ENCODE assay signal across 10 cellular contexts in the genomic region with DNA sequence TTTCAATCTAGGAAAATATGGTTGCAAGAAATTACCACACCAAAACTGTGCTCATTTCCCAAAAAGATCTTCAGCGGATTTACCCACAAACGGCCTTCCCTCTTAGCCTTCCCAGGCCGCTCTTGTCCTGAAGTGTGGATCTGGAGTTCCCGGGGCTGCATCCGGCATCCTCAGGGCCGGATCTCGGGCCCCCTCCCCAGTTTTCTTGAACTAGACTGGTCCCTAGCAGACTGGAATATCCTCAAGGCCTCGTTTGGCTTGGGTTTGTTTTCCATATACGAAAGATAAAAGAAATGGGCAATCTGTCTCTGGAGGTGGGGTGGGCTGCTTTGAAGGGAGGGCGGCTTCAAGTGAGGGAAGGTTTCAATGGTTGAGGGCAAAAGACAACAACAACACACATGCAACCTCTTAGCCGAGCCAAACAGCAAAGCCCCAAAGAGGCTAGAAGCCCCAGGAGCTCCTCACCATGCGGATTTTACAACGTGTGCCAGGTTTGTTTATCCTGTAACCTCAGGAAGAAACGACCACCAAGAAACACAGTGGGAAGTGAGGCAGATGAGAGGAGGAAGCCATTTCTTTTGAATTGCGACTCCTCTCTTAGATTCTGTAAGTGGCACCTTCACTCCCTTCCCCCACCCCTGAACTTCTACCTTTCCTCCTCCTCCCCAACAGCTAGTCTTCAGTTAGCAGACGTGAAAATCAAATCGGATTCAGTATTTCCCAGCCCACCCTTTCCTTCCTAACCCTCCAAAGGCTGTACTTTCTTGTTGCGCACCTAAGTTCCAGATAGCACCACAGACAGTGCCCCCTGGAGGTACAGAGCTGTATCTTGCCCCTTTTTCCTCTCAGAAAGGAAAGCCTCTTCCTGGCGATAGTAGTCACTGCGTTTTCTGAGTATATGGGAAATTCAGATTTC. TPM values are rescaled to one million over a fixed set of nuclear protein-coding genes. Genes with fewer than 3 reads are reported as not detected.
A peak's percentile ranks its signal among the peaks of the same experiment; 100 is the strongest.
DNase-seq lines count a peak whose midpoint lies in the region; ATAC-seq and TF ChIP-seq lines count a peak whose summit lies in the region.
"Had no signal": no experiment of that assay in that cellular context is flagged by ENCODE, and none has a peak within 500 bp of the region (broad histone marks: within the 10 kb centered on the region; RNA-seq: fewer than 3 reads in every experiment).

No MANE protein-coding gene starts in this region.

- H3K9ac ChIP-seq in HUES64 (ENCODE audit: low read depth, low read length) = no peak overlapping the region

- DNase-seq in AG04450 (ENCODE audit: low read depth, low spot score) = no peak
- no peak for DNase-seq in epithelial cell of proximal tubule (ENCODE audit: low read depth)
- no peak for DNase-seq in RWPE1 (ENCODE audit: low spot score)
- DNase-seq in aorta = no peak
- no peak for DNase-seq in SW 1271 (lab: John Stamatoyannopoulos, UW)
- no peak for DNase-seq in hypothalamus (lab: John Stamatoyannopoulos, UW)

- WGBS in HUES64 = 30% methylated on average over 20 of the region's 20 CpGs
- WGBS in aorta, 2 donors = 67 to 74% methylated on average over 20 of the region's 20 CpGs

- peak; percentile 62 for ATAC-seq in GM19438 (IDR thresholded peaks at IDR 0.05; ENCODE audit: low read depth, unreplicated experiment)
- ATAC-seq in aorta (ENCODE audit: low FRiP score) = no peak

- H3K9me3 ChIP-seq in AG04450 (ENCODE audit: control insufficient read depth, insufficient read depth, low read length) (peaks cover 12% of the 10 kb centered on the region; the same call in 1 of the 2 replicates), HUES64 (ENCODE audit: insufficient read depth, low read depth, low read length) (no peaks in the 10 kb centered on the region), aorta (ENCODE audit: control insufficient read depth, low read length) (peaks cover 1% of the 10 kb centered on the region)

- intact Hi-C loops in aorta (cut with DNase I) = no loop called here

- no peaks in the 10 kb centered on the region for H3K27me3 ChIP-seq in AG04450 (ENCODE audit: control insufficient read depth, insufficient read depth, low read length)
- peaks cover 100% of the 10 kb centered on the region for H3K27me3 ChIP-seq in HUES64 (ENCODE audit: insufficient read depth, low read length)
- H3K27me3 ChIP-seq in aorta (ENCODE audit: control insufficient read depth in 1 of 2, insufficient read depth in 2 of 2, low read length in 1 of 2) = no peaks in the 10 kb centered on the region
- H3K27me3 ChIP-seq: SJCRH30 had no signal

- H3K4me1 ChIP-seq in HUES64 (ENCODE audit: insufficient read depth, low read length) (peaks cover 57% of the 10 kb centered on the region), aorta (ENCODE audit: control insufficient read depth in 1 of 2, insufficient read depth in 2 of 2, low read length in 2 of 2) (no peaks in the 10 kb centered on the region)

- peak; percentile 21; the same call in 1 of the 2 replicates for TF ChIP-seq CTCF in AG04450 (IDR thresholded peaks at IDR 0.05; ENCODE audit: low read depth, low read length)
- peak; percentile 80 for TF ChIP-seq CTCF in epithelial cell of proximal tubule (conservative IDR thresholded peaks at IDR 0.05; ENCODE audit: low read depth, low read length)
- TF ChIP-seq CTCF in RWPE1 (conservative IDR thresholded peaks at IDR 0.05; ENCODE audit: low read depth) = no peak; the same call in 1 of the 2 replicates

- CTCF ChIA-PET in AG04450 (lab: Charles Lee) (no interaction called here), RWPE1 (lab: Yijun Ruan, JAX) (interaction anchor here (0.6 to 1.2 kb wide), 6 partner anchors 9 to 1254 kb away, joined by 3 to 5 read pairs (median 3); no protein-coding TSS in a partner anchor)

- H3K36me3 ChIP-seq in HUES64 (ENCODE audit: insufficient read depth, low read length) (no peaks in the 10 kb centered on the region), aorta (ENCODE audit: control insufficient read depth in 1 of 2, insufficient read depth in 2 of 2, low read length in 1 of 2) (no peaks in the 10 kb centered on the region)
- H3K36me3 ChIP-seq: SJCRH30 had no signal

- POLR2A ChIA-PET in AG04450 (lab: Yijun Ruan, JAX) = no interaction called here
- POLR2A ChIA-PET in RWPE1 (lab: Yijun Ruan, JAX; ENCODE audit: low non-redundant PET) = no interaction called here

- H3K4me3 ChIP-seq in AG04450 (ENCODE audit: low read depth, low read length) = no peak overlapping the region
- peak overlapping the region; percentile 53 for H3K4me3 ChIP-seq in HUES64 (ENCODE audit: low read length)
- no peak overlapping the region for H3K4me3 ChIP-seq in epithelial cell of proximal tubule (ENCODE audit: low read depth, low read length)
- H3K4me3 ChIP-seq in aorta (ENCODE audit: low read length in 2 of 2) = no peak overlapping the region
- H3K4me3 ChIP-seq: SJCRH30 had no signal

- no peak overlapping the region for H3K27ac ChIP-seq in AG04450 (ENCODE audit: low read depth, low read length)
- no peak overlapping the region for H3K27ac ChIP-seq in HUES64 (ENCODE audit: low read depth, low read length)
- H3K27ac ChIP-seq in RWPE1 = no peak overlapping the region
- H3K27ac ChIP-seq in aorta (ENCODE audit: low read depth in 1 of 2, low read length in 2 of 2) = no peak overlapping the region
- H3K27ac ChIP-seq: SJCRH30 had no signal

RNA-seq across cellular contexts. Expression of gene MYF6, which starts 2.6 kb away (rescaled TPM):
- polyA plus RNA-seq in AG04450 (2011; rRNA removed) (not detected in 2 replicates), aorta (not detected)
- polyA minus RNA-seq in AG04450 (2011; rRNA and poly(A)+ RNA removed) = not detected in 2 replicates
- not detected for polyA plus RNA-seq in HUES64 (2013, experiment 1 of 2)
- polyA plus RNA-seq in HUES64 (2013, experiment 2 of 2) = not detected
- total RNA-seq in epithelial cell of proximal tubule (0.14 TPM in 1 of 2 replicates, not detected in the other), aorta (not detected)
- total RNA-seq: dermis microvascular lymphatic vessel endothelial cell, SJCRH30 had no signal

RNA-seq across cellular contexts. Expression of gene MYF5, which starts 6.6 kb away (rescaled TPM):
- polyA plus RNA-seq in AG04450 (2011; rRNA removed) (not detected in 2 replicates), aorta (not detected)
- not detected in 2 replicates for polyA minus RNA-seq in AG04450 (2011; rRNA and poly(A)+ RNA removed)
- polyA plus RNA-seq in HUES64 (2013, experiment 1 of 2) = not detected
- polyA plus RNA-seq in HUES64 (2013, experiment 2 of 2) = not detected
- total RNA-seq in epithelial cell of proximal tubule (not detected in 2 replicates), aorta (not detected)
- total RNA-seq: dermis microvascular lymphatic vessel endothelial cell, SJCRH30 had no signal
